In genomic region chr2:235666240-235666781, GRCh38 we compare ENCODE assay signal across 2 cellular contexts.
TF ChIP-seq lines count a peak whose summit lies in the region.

No MANE protein-coding gene starts in this region.

TF ChIP-seq in HEK293, 187 proteins besides CTCF, POLR2A, EP300 and RAD21 (continued from another document and continues in another):
- TF ChIP-seq ZNF600 (tag by site-specific recombination; IDR thresholded peaks at IDR 0.05) (peak; percentile 36; the same call in 1 of the 2 replicates), KLF9 (tag by site-specific recombination; IDR thresholded peaks at IDR 0.05; ENCODE audit: low read depth) (0 out of 2 replicates have a peak, but pooled peaks have one; percentile 5), ZNF155 (tag by site-specific recombination; IDR thresholded peaks at IDR 0.05) (no peak), ZBTB20 (tag by site-specific recombination; IDR thresholded peaks at IDR 0.05) (peak; percentile 91), ZBTB8A (tag by site-specific recombination; IDR thresholded peaks at IDR 0.05) (peak; percentile 29; the same call in 1 of the 2 replicates), ZNF555 (tag by site-specific recombination; conservative IDR thresholded peaks at IDR 0.05) (no peak), ZNF335 (tag by site-specific recombination; conservative IDR thresholded peaks at IDR 0.05) (0 out of 2 replicates have a peak, but pooled peaks have one; percentile 25), ZNF221 (tag by site-specific recombination; IDR thresholded peaks at IDR 0.05; ENCODE audit: borderline replicate concordance) (no peak), SP3 (tag by site-specific recombination; IDR thresholded peaks at IDR 0.05) (peak; percentile 30; the same call in 1 of the 2 replicates), MZF1 (tag by site-specific recombination; IDR thresholded peaks at IDR 0.05; ENCODE audit: borderline replicate concordance) (peak; percentile 45; the same call in 1 of the 2 replicates), ZNF510 (tag by site-specific recombination; IDR thresholded peaks at IDR 0.05; ENCODE audit: insufficient replicate concordance) (no peak), ZNF362 (tag by site-specific recombination; IDR thresholded peaks at IDR 0.05) (peak; percentile 58; the same call in 1 of the 2 replicates), PATZ1 (tag by site-specific recombination; IDR thresholded peaks at IDR 0.05) (no peak), ZNF692 (tag by site-specific recombination; IDR thresholded peaks at IDR 0.05) (0 out of 2 replicates have a peak, but pooled peaks have one; percentile 23), TRIM28 (IDR thresholded peaks at IDR 0.05; ENCODE audit: borderline replicate concordance, low read length) (peak; percentile 64; the same call in 1 of the 2 replicates)
- TF ChIP-seq, protein P1, sequence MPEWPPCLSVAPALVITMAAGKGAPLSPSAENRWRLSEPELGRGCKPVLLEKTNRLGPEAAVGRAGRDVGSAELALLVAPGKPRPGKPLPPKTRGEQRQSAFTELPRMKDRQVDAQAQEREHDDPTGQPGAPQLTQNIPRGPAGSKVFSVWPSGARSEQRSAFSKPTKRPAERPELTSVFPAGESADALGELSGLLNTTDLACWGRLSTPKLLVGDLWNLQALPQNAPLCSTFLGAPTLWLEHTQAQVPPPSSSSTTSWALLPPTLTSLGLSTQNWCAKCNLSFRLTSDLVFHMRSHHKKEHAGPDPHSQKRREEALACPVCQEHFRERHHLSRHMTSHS (tag by site-specific recombination; IDR thresholded peaks at IDR 0.05): no peak
- TF ChIP-seq, protein P2, sequence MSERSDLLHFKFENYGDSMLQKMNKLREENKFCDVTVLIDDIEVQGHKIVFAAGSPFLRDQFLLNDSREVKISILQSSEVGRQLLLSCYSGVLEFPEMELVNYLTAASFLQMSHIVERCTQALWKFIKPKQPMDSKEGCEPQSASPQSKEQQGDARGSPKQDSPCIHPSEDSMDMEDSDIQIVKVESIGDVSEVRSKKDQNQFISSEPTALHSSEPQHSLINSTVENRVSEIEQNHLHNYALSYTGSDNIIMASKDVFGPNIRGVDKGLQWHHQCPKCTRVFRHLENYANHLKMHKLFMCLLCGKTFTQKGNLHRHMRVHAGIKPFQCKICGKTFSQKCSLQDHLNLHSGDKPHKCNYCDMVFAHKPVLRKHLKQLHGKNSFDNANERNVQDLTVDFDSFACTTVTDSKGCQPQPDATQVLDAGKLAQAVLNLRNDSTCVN (tag by site-specific recombination; optimal IDR thresholded peaks at IDR 0.05): peak; percentile 37

TF ChIP-seq in H1, 55 proteins besides CTCF, POLR2A, EP300 and RAD21 (continued from another document):
- TF ChIP-seq GABPA (IDR thresholded peaks at IDR 0.05; ENCODE audit: borderline replicate concordance, insufficient read depth, low read length): 0 out of 2 replicates have a peak, but pooled peaks have one; percentile 30
- TF ChIP-seq, protein P3, sequence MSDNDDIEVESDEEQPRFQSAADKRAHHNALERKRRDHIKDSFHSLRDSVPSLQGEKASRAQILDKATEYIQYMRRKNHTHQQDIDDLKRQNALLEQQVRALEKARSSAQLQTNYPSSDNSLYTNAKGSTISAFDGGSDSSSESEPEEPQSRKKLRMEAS (IDR thresholded peaks at IDR 0.05): peak; percentile 39; the same call in 1 of the 2 replicates
- no peak for TF ChIP-seq BCL11A (IDR thresholded peaks at IDR 0.05; ENCODE audit: low read depth in 2 of 2, low read length in 2 of 2)
- no peak for TF ChIP-seq CTBP2 (IDR thresholded peaks at IDR 0.05; ENCODE audit: borderline replicate concordance, insufficient read depth, insufficient read length, low read length)
- TF ChIP-seq, protein P4, sequence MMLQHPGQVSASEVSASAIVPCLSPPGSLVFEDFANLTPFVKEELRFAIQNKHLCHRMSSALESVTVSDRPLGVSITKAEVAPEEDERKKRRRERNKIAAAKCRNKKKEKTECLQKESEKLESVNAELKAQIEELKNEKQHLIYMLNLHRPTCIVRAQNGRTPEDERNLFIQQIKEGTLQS (IDR thresholded peaks at IDR 0.05; ENCODE audit: insufficient read depth, low read depth, low read length): no peak
- no peak for TF ChIP-seq RBBP5 (IDR thresholded peaks at IDR 0.05; ENCODE audit: borderline replicate concordance, low read depth, low read length)
- no peak for TF ChIP-seq KDM5A (IDR thresholded peaks at IDR 0.05; ENCODE audit: low read length)
- peak; percentile 99 for TF ChIP-seq SP1 (IDR thresholded peaks at IDR 0.05; ENCODE audit: low read depth, low read length)
- no peak for TF ChIP-seq CBX5 (IDR thresholded peaks at IDR 0.05; ENCODE audit: low read depth, low read length)
- TF ChIP-seq RNF2 (IDR thresholded peaks at IDR 0.05; ENCODE audit: borderline replicate concordance, low read depth, low read length, missing control alignments, poor library complexity, severe bottlenecking): no peak
- peak; percentile 93 for TF ChIP-seq JUND (IDR thresholded peaks at IDR 0.05; ENCODE audit: low read length)
- no peak for TF ChIP-seq GTF2F1 (IDR thresholded peaks at IDR 0.05; ENCODE audit: borderline replicate concordance, low read depth, low read length)
- TF ChIP-seq KDM4A (IDR thresholded peaks at IDR 0.05; ENCODE audit: low read depth, low read length, severe bottlenecking): no peak
- TF ChIP-seq BRCA1 (IDR thresholded peaks at IDR 0.05; ENCODE audit: low read depth, low read length): no peak
- no peak for TF ChIP-seq SUZ12 (IDR thresholded peaks at IDR 0.05; ENCODE audit: low read length)
- 0 out of 2 replicates have a peak, but pooled peaks have one; percentile 22 for TF ChIP-seq SIX5 (IDR thresholded peaks at IDR 0.05; ENCODE audit: low read depth, low read length)
- no peak for TF ChIP-seq EGR1 (IDR thresholded peaks at IDR 0.05; ENCODE audit: borderline replicate concordance, low read depth, low read length)
- no peak for TF ChIP-seq CHD2 (IDR thresholded peaks at IDR 0.05; ENCODE audit: low read length)
- 0 out of 2 replicates have a peak, but pooled peaks have one; percentile 7 for TF ChIP-seq YY1 (IDR thresholded peaks at IDR 0.05; ENCODE audit: low read depth, low read length)
- no peak for TF ChIP-seq HDAC6 (IDR thresholded peaks at IDR 0.05; ENCODE audit: low read depth, low read length)
- TF ChIP-seq USF2 (IDR thresholded peaks at IDR 0.05; ENCODE audit: low read length): no peak
- no peak for TF ChIP-seq CHD7 (IDR thresholded peaks at IDR 0.05; ENCODE audit: insufficient replicate concordance, low read length)
- TF ChIP-seq E2F6 (IDR thresholded peaks at IDR 0.05): no peak
- TF ChIP-seq, protein P5, sequence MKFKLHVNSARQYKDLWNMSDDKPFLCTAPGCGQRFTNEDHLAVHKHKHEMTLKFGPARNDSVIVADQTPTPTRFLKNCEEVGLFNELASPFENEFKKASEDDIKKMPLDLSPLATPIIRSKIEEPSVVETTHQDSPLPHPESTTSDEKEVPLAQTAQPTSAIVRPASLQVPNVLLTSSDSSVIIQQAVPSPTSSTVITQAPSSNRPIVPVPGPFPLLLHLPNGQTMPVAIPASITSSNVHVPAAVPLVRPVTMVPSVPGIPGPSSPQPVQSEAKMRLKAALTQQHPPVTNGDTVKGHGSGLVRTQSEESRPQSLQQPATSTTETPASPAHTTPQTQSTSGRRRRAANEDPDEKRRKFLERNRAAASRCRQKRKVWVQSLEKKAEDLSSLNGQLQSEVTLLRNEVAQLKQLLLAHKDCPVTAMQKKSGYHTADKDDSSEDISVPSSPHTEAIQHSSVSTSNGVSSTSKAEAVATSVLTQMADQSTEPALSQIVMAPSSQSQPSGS (IDR thresholded peaks at IDR 0.05; ENCODE audit: low read length): peak; percentile 52; the same call in 1 of the 2 replicates
- no peak for TF ChIP-seq TCF12 (IDR thresholded peaks at IDR 0.05; ENCODE audit: low read depth, low read length)
- no peak for TF ChIP-seq BACH1 (IDR thresholded peaks at IDR 0.05; ENCODE audit: low read length)
- peak; percentile 89 for TF ChIP-seq CHD1 (IDR thresholded peaks at IDR 0.05; ENCODE audit: low read depth, low read length)
- TF ChIP-seq SP4 (IDR thresholded peaks at IDR 0.05; ENCODE audit: low read length): no peak
- no peak for TF ChIP-seq CBX8 (IDR thresholded peaks at IDR 0.05; ENCODE audit: borderline replicate concordance, low read depth, low read length)
- 0 out of 2 replicates have a peak, but pooled peaks have one; percentile 13 for TF ChIP-seq CREB1 (IDR thresholded peaks at IDR 0.05)
- TF ChIP-seq SAP30 (IDR thresholded peaks at IDR 0.05; ENCODE audit: insufficient read depth, insufficient replicate concordance, low read length): no peak
- no peak for TF ChIP-seq TBP (IDR thresholded peaks at IDR 0.05; ENCODE audit: low read depth, low read length)
- TF ChIP-seq SP2 (IDR thresholded peaks at IDR 0.05; ENCODE audit: low read length): no peak
- TF ChIP-seq KDM1A (IDR thresholded peaks at IDR 0.05; ENCODE audit: borderline replicate concordance, low read length): no peak
- no peak for TF ChIP-seq EZH2 (IDR thresholded peaks at IDR 0.05; ENCODE audit: low read depth, low read length, severe bottlenecking)
- no peak for TF ChIP-seq ASH2L (IDR thresholded peaks at IDR 0.05; ENCODE audit: low read length)
- TF ChIP-seq MAFK (IDR thresholded peaks at IDR 0.05; ENCODE audit: low read depth, low read length): no peak
- no peak for TF ChIP-seq NANOG (IDR thresholded peaks at IDR 0.05; ENCODE audit: insufficient read depth, low read depth, low read length, poor library complexity, severe bottlenecking)
- TF ChIP-seq POLR2AphosphoS5 (IDR thresholded peaks at IDR 0.05; ENCODE audit: low read depth, low read length): no peak
